23 cellular contexts compared by ENCODE assay signal in genomic region chr2:171883275-171883893, GRCh38. TPM values are rescaled to one million over a fixed set of nuclear protein-coding genes. Genes with fewer than 3 reads are reported as not detected.
DNase-seq lines count a peak whose midpoint lies in the region; FAIRE-seq and TF ChIP-seq lines count a peak whose summit lies in the region.
"Had no signal": no experiment of that assay in that cellular context is flagged by ENCODE, and none has a peak within 500 bp of the region (broad histone marks: within the 10 kb centered on the region; RNA-seq: fewer than 3 reads in every experiment).

No MANE protein-coding gene starts in this region.

- DNase-seq in MCF 10A (ENCODE audit: unreplicated experiment) (no peak), breast epithelium (ENCODE audit: low spot score in 2 of 2) (no peak), NCI-H2029 (lab: John Stamatoyannopoulos, UW) (peak; percentile 47), endodermal cell (no peak), OCI-M2 (lab: John Stamatoyannopoulos, UW; ENCODE audit: unreplicated experiment) (no peak), RCC 7860 (ENCODE audit: low spot score) (no peak), SKM-1 treated with dmso at 0.1 percent for 144 hours (lab: John Stamatoyannopoulos, UW; ENCODE audit: unreplicated experiment) (no peak)
- DNase-seq: activated CD4-positive, alpha-beta T cell treated with anti-CD3 and anti-CD28 coated beads for 1 hour; activated gamma-delta T cell treated with Interleukin-2 at 50 U/mL for 16 hours; activated naive CD8-positive, alpha-beta T cell treated with anti-CD3 and anti-CD28 coated beads, Interleukin-2, amount 50 U/mL, for 24 hours; body of pancreas; Calu3; effector memory CD4-positive, alpha-beta T cell; mucosa of descending colon; ovary; PC-3; SIG-M5; stimulated activated CD4-positive, alpha-beta T cell treated with anti-CD3 and anti-CD28 coated beads, Interleukin-4, amount 100 ng/mL, for 1 hour had no signal

- CTCF ChIA-PET in MCF 10A (lab: Yijun Ruan, JAX): interaction anchor here (0.6 to 1.6 kb wide), 6 partner anchors 9 to 391 kb away, joined by 3 to 5 read pairs (median 3); partner anchors contain the start of gene SLC25A12

- no peak overlapping the region for H3K9ac ChIP-seq in endodermal cell (ENCODE audit: extremely low read depth, low read length, poor library complexity, severe bottlenecking)

- H3K36me3 Mint-ChIP-seq in MCF 10A (ENCODE audit: insufficient read depth, unreplicated experiment) (peaks cover 26% of the 10 kb centered on the region), endodermal cell (ENCODE audit: low read depth) (no peaks in the 10 kb centered on the region)
- H3K36me3 Mint-ChIP-seq: IgD-negative memory B cell had no signal

- intact Hi-C loops in MCF 10A (cut with micrococcal nuclease) (no loop called here), breast epithelium (cut with DNase I; ENCODE audit: low total_unique reads) (no loop called here)

- no peak for FAIRE-seq in RCC 7860 (lab: Jason Lieb, UNC)
- FAIRE-seq: urothelium cell line had no signal

- H3K27ac Mint-ChIP-seq in MCF 10A (ENCODE audit: low read depth, unreplicated experiment) (peak overlapping the region; percentile 66), endodermal cell (no peak overlapping the region)
- H3K27ac Mint-ChIP-seq: activated naive CD8-positive, alpha-beta T cell treated with anti-CD3 and anti-CD28 coated beads, Interleukin-2, amount 50 U/mL, for 24 hours; nephron; stimulated activated memory B cell treated with anti-CD40 and anti-IgM and Interleukin-4, amounts not matched to agents 10 μg/mL and 1 μg/mL and 100 μg/mL, for 72 hours had no signal

- TF ChIP-seq CTCF in MCF 10A (IDR thresholded peaks at IDR 0.05; ENCODE audit: unreplicated experiment) (no peak), breast epithelium (IDR thresholded peaks at IDR 0.05) (no peak), endodermal cell (conservative IDR thresholded peaks at IDR 0.05) (peak; percentile 46)

- BruUV-seq in MCF 10A (replicated peaks; lab: Mats Ljungman, UMichigan): no TSS peak

- H3K9me3 Mint-ChIP-seq in MCF 10A (ENCODE audit: unreplicated experiment) (no peaks in the 10 kb centered on the region), endodermal cell (no peaks in the 10 kb centered on the region)
- H3K9me3 Mint-ChIP-seq: activated naive CD8-positive, alpha-beta T cell treated with anti-CD3 and anti-CD28 coated beads, Interleukin-2, amount 50 U/mL, for 24 hours; IgD-negative memory B cell; nephron; stimulated activated memory B cell treated with anti-CD40 and anti-IgM and Interleukin-4, amounts not matched to agents 10 μg/mL and 1 μg/mL and 100 μg/mL, for 72 hours had no signal

- H3K4me1 Mint-ChIP-seq in MCF 10A (ENCODE audit: insufficient read depth, unreplicated experiment) (peaks cover 17% of the 10 kb centered on the region), endodermal cell (no peaks in the 10 kb centered on the region)

- H3K27me3 ChIP-seq in breast epithelium (no peaks in the 10 kb centered on the region), endodermal cell (ENCODE audit: control insufficient read depth, insufficient read depth, low read length, poor library complexity, severe bottlenecking) (no peaks in the 10 kb centered on the region)
- H3K27me3 ChIP-seq: body of pancreas, ovary had no signal

- H3K4me3 ChIP-seq in breast epithelium: no peak overlapping the region
- H3K4me3 ChIP-seq in endodermal cell (ENCODE audit: low read length): no peak overlapping the region
- H3K4me3 ChIP-seq: body of pancreas, mucosa of descending colon, ovary had no signal

- POLR2A ChIA-PET in MCF 10A (lab: Yijun Ruan, JAX): interaction anchor here (0.7 to 6.2 kb wide), 2 partner anchors 10 to 294 kb away, joined by 4 to 42 read pairs; partner anchors contain the start of gene SLC25A12

- 88 to 95% methylated on average over 4 to 5 of the region's 5 CpGs for whole genome bisulfite sequencing in endodermal cell (ENCODE audit: insufficient coverage in 1 of 2, insufficient read length in 1 of 2), 2 experiments

- H3K27me3 Mint-ChIP-seq in MCF 10A (ENCODE audit: insufficient read depth, unreplicated experiment): no peaks in the 10 kb centered on the region
- H3K27me3 Mint-ChIP-seq in endodermal cell (ENCODE audit: insufficient read depth): no peaks in the 10 kb centered on the region
- H3K27me3 Mint-ChIP-seq: activated naive CD8-positive, alpha-beta T cell treated with anti-CD3 and anti-CD28 coated beads, Interleukin-2, amount 50 U/mL, for 24 hours; IgD-negative memory B cell; stimulated activated memory B cell treated with anti-CD40 and anti-IgM and Interleukin-4, amounts not matched to agents 10 μg/mL and 1 μg/mL and 100 μg/mL, for 72 hours had no signal

- no peak for TF ChIP-seq POLR2A in breast epithelium (IDR thresholded peaks at IDR 0.05)

- H3K4me1 ChIP-seq in breast epithelium (no peaks in the 10 kb centered on the region), endodermal cell (ENCODE audit: control insufficient read depth, insufficient read depth, low read length) (no peaks in the 10 kb centered on the region)
- H3K4me1 ChIP-seq: body of pancreas had no signal

- H3K9me3 ChIP-seq in breast epithelium (no peaks in the 10 kb centered on the region), endodermal cell (ENCODE audit: control insufficient read depth, low read length) (no peaks in the 10 kb centered on the region)
- H3K9me3 ChIP-seq: body of pancreas, mucosa of descending colon, ovary had no signal

- H3K36me3 ChIP-seq in breast epithelium: no peaks in the 10 kb centered on the region
- no peaks in the 10 kb centered on the region for H3K36me3 ChIP-seq in endodermal cell (ENCODE audit: control insufficient read depth, insufficient read depth, low read length)
- H3K36me3 ChIP-seq: ovary had no signal

- H3K27ac ChIP-seq in breast epithelium (no peak overlapping the region), endodermal cell (ENCODE audit: low read depth, low read length) (no peak overlapping the region)
- H3K27ac ChIP-seq: body of pancreas, C4-2B, ovary had no signal

- no peak overlapping the region for H3K4me3 Mint-ChIP-seq in MCF 10A (ENCODE audit: unreplicated experiment)
- H3K4me3 Mint-ChIP-seq in endodermal cell: no peak overlapping the region
- H3K4me3 Mint-ChIP-seq: activated naive CD8-positive, alpha-beta T cell treated with anti-CD3 and anti-CD28 coated beads, Interleukin-2, amount 50 U/mL, for 24 hours; IgD-negative memory B cell; nephron; stimulated activated memory B cell treated with anti-CD40 and anti-IgM and Interleukin-4, amounts not matched to agents 10 μg/mL and 1 μg/mL and 100 μg/mL, for 72 hours had no signal

RNA-seq across cellular contexts. Expression of gene SLC25A12, which starts 10.7 kb away (rescaled TPM):
- 11.5 and 12.5 TPM in 2 replicates for total RNA-seq in MCF 10A (2022)
- 10 to 100 TPM; 15.5 to 54.7 (median 39.2) TPM for total RNA-seq in breast epithelium
- 1 to 10 TPM in 1 of 2 donors, under 1 TPM in 1; 0.55 to 3.1 TPM for total RNA-seq in endodermal cell
- 14.1 TPM for polyA plus RNA-seq in endodermal cell (2013, experiment 1 of 2)
- 12.3 TPM for polyA plus RNA-seq in endodermal cell (2013, experiment 2 of 2)

RNA-seq across cellular contexts. Expression of gene HAT1, which starts 38.9 kb away (rescaled TPM):
- total RNA-seq in MCF 10A (2022): 40.7 and 41.8 TPM in 2 replicates
- 10 to 100 TPM; 24.0 to 53.4 (median 35.4) TPM for total RNA-seq in breast epithelium
- 10 to 100 TPM; 58.1 to 74.6 TPM for total RNA-seq in endodermal cell
- 73.7 TPM for polyA plus RNA-seq in endodermal cell (2013, experiment 1 of 2)
- 69.5 TPM for polyA plus RNA-seq in endodermal cell (2013, experiment 2 of 2)
